Comparison of ENCODE assay signal across 1 cellular context in genomic region chr11:105298174-105298573, GRCh38.
TF ChIP-seq lines count a peak whose summit lies in the region.

No MANE protein-coding gene starts in this region.

TF ChIP-seq in GM23338, 12 proteins besides CTCF, POLR2A, EP300 and RAD21 (continued from another document):
- no peak for TF ChIP-seq REST (IDR thresholded peaks at IDR 0.05; ENCODE audit: unreplicated experiment)
TF ChIP-seq in GM23338: peak in this region for 0.
